In genomic region chr17:75412455-75413317, GRCh38 we compare ENCODE assay signal across 8 cellular contexts. TPM values are rescaled to one million over a fixed set of nuclear protein-coding genes. Genes with fewer than 3 reads are reported as not detected.
DNase-seq lines count a peak whose midpoint lies in the region; ATAC-seq and TF ChIP-seq lines count a peak whose summit lies in the region.

No MANE protein-coding gene starts in this region.

- no peaks in the 10 kb centered on the region for H3K27me3 ChIP-seq in lower lobe of right lung (ENCODE audit: low read depth)

- H3K9me3 ChIP-seq in lower lobe of right lung: no peaks in the 10 kb centered on the region

- DNase-seq in DMS53 (lab: John Stamatoyannopoulos, UW) (peak; percentile 82), NCI-H524 (lab: John Stamatoyannopoulos, UW) (peak; percentile 88 to 93), dermis blood vessel endothelial cell (peak; percentile 80), lower lobe of right lung (no peak)
- peak; percentile 81 for DNase-seq in activated CD4-positive, alpha-beta T cell treated with anti-CD3 and anti-CD28 coated beads for 48 hours
- DNase-seq in stimulated activated CD8-positive, alpha-beta memory T cell treated with anti-CD3 and anti-CD28 coated beads, Interleukin-12 subunit alpha, Interleukin-12 subunit beta, amount 100 ng/mL, for 4 hours (ENCODE audit: low read depth): peak; percentile 52

- H3K4me1 ChIP-seq in lower lobe of right lung: peaks cover 10% of the 10 kb centered on the region

- no peak overlapping the region for H3K4me3 ChIP-seq in lower lobe of right lung

- no peak overlapping the region for H3K27ac ChIP-seq in lower lobe of right lung

- intact Hi-C loops in lower lobe of right lung (cut with DNase I): no loop called here

- peak; percentile 62 for ATAC-seq in HG03280 (IDR thresholded peaks at IDR 0.05; ENCODE audit: unreplicated experiment)
- peak; percentile 75 to 83 for ATAC-seq in lower lobe of right lung
- ATAC-seq in HG03457 (IDR thresholded peaks at IDR 0.05; ENCODE audit: unreplicated experiment): no peak

- TF ChIP-seq CTCF in lower lobe of right lung (IDR thresholded peaks at IDR 0.05): peak; percentile 78

- H3K36me3 ChIP-seq in lower lobe of right lung: no peaks in the 10 kb centered on the region

RNA-seq across cellular contexts. Expression of gene GRB2, which starts 7.2 kb away (rescaled TPM):
- total RNA-seq in dermis blood vessel endothelial cell (91.2 and 124 TPM in 2 replicates), lower lobe of right lung (181 TPM)

RNA-seq across cellular contexts. Expression of gene TMEM94, which starts 43.7 kb away (rescaled TPM):
- total RNA-seq in dermis blood vessel endothelial cell (50.4 and 70.6 TPM in 2 replicates), lower lobe of right lung (89.5 TPM)
